ENCODE assay signal across 26 cellular contexts in the genomic region with DNA sequence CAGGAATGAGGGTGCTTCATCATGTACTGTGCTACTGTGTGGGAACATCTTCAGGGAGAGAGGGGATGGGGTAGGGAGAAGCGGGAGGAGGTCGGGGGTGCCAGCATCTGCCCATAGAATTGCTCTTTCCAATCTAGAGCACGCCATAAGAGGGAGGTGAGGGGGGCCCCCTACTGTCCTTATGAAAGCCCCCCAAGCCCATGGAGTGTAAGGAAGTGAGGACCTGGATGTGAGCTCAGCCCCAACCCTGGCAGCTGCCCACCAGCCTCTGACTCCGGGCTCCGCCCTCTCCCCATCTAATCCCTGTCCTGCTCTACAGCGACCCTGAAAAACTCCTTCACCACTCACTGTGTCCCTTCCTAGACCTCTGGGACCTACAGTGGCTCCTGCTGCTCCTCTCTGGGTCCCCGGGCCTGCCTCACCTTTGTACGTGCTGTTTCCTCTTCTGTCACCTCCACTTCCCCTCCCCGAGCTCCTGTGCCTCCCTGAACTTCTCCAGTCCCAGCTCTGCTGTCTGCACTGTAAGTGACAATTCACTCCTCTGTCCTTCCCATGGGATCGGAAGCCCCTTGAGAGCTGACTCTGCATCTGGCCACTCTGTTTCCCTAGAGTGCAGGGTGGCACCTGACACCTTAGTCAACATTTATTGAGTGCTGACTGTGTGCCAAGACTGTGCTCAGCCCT.
DNase-seq lines count a peak whose midpoint lies in the region; FAIRE-seq and TF ChIP-seq lines count a peak whose summit lies in the region.
"Had no signal": no experiment of that assay in that cellular context is flagged by ENCODE, and none has a peak within 500 bp of the region (broad histone marks: within the 10 kb centered on the region; RNA-seq: fewer than 3 reads in every experiment).

No MANE protein-coding gene starts in this region.

- H3K9ac ChIP-seq in astrocyte (ENCODE audit: low read length), result no peak overlapping the region

- H3K4me1 Mint-ChIP-seq in astrocyte (ENCODE audit: low read depth, unreplicated experiment) (no peaks in the 10 kb centered on the region), neural crest cell (peaks cover 35% of the 10 kb centered on the region)
- H3K4me1 Mint-ChIP-seq: activated CD4-positive, alpha-beta memory T cell treated with anti-CD3 and anti-CD28 coated beads, Interleukin-2, amount 10 ng/mL, durations not matched to agents 7 days and 5 days; naive B cell had no signal

- H2AFZ ChIP-seq in astrocyte (ENCODE audit: low read depth, low read length), result no peak overlapping the region

- H3K9me3 Mint-ChIP-seq in astrocyte (ENCODE audit: unreplicated experiment) (no peaks in the 10 kb centered on the region), neural crest cell (no peaks in the 10 kb centered on the region)
- H3K9me3 Mint-ChIP-seq: activated CD4-positive, alpha-beta memory T cell treated with anti-CD3 and anti-CD28 coated beads, Interleukin-2, amount 10 ng/mL, durations not matched to agents 7 days and 5 days; brain; naive B cell had no signal

- peaks cover 47% of the 10 kb centered on the region for H3K27me3 Mint-ChIP-seq in astrocyte (ENCODE audit: low read depth, unreplicated experiment)
- peaks cover 21% of the 10 kb centered on the region for H3K27me3 Mint-ChIP-seq in neural crest cell (ENCODE audit: low read depth)

- DNase-seq in DMS153 treated with DMSO at 0.1 percent for 48 hours (lab: John Stamatoyannopoulos, UW; ENCODE audit: unreplicated experiment) (peak; percentile 38), NCI-H1092 treated with DMSO at 0.1 percent for 48 hours (lab: John Stamatoyannopoulos, UW) (peak; percentile 64), astrocyte (ENCODE audit: low read depth) (no peak), neural crest cell (ENCODE audit: low read depth, low spot score) (no peak), SK-N-DZ (ENCODE audit: low spot score) (no peak), NCI-H748 treated with DMSO at 0.1 percent for 48 hours (lab: John Stamatoyannopoulos, UW) (no peak), NCI-H2227 (lab: John Stamatoyannopoulos, UW; ENCODE audit: unreplicated experiment) (no peak)
- DNase-seq: activated CD4-positive, CD25-positive, alpha-beta regulatory T cell treated with anti-CD3 and anti-CD28 coated beads, Interleukin-2, amount 50 U/mL, for 72 hours; activated T-cell treated with anti-CD3 and anti-CD28 coated beads, Interleukin-2, amount 50 U/mL, for 1 hour; Calu3; effector CD4-positive, alpha-beta T cell; H7; heart right ventricle; left cardiac atrium; naive B cell; NCI-H1930; right cardiac atrium; stimulated activated CD4-positive, alpha-beta T cell treated with anti-CD3 and anti-CD28 coated beads, Interleukin-4, amount 100 ng/mL, for 4 hours; stimulated activated naive CD4-positive, alpha-beta T cell; thyroid gland had no signal

- H3K4me3 Mint-ChIP-seq in astrocyte (ENCODE audit: unreplicated experiment) (no peak overlapping the region), neural crest cell (no peak overlapping the region)
- H3K4me3 Mint-ChIP-seq: activated CD4-positive, alpha-beta memory T cell treated with anti-CD3 and anti-CD28 coated beads, Interleukin-2, amount 10 ng/mL, durations not matched to agents 7 days and 5 days; brain; naive B cell had no signal

- no peak overlapping the region for H3K4me3 ChIP-seq in astrocyte (ENCODE audit: insufficient read depth, low read depth, low read length)
- H3K4me3 ChIP-seq: heart right ventricle, pancreas, thyroid gland had no signal

- H3K79me2 ChIP-seq in astrocyte (ENCODE audit: insufficient read depth, low read length), result no peaks in the 10 kb centered on the region

- H3K27ac Mint-ChIP-seq in astrocyte (ENCODE audit: unreplicated experiment), result peak overlapping the region; percentile 63
- peak overlapping the region; percentile 51 for H3K27ac Mint-ChIP-seq in neural crest cell (ENCODE audit: unreplicated experiment)
- H3K27ac Mint-ChIP-seq: activated CD4-positive, alpha-beta memory T cell treated with anti-CD3 and anti-CD28 coated beads, Interleukin-2, amount 10 ng/mL, durations not matched to agents 7 days and 5 days; naive B cell had no signal

- no peaks in the 10 kb centered on the region for H4K20me1 ChIP-seq in astrocyte (ENCODE audit: insufficient read depth, low read length)

- H3K36me3 Mint-ChIP-seq in astrocyte (ENCODE audit: low read depth, unreplicated experiment), result no peaks in the 10 kb centered on the region
- H3K36me3 Mint-ChIP-seq in neural crest cell (ENCODE audit: low read depth), result no peaks in the 10 kb centered on the region
- H3K36me3 Mint-ChIP-seq: brain, naive B cell had no signal

- H3K27me3 ChIP-seq in astrocyte (ENCODE audit: insufficient read depth, low read length), result no peaks in the 10 kb centered on the region
- H3K27me3 ChIP-seq: pancreas, thyroid gland had no signal

- H3K4me2 ChIP-seq in astrocyte (ENCODE audit: low read length), result no peak overlapping the region

- no peaks in the 10 kb centered on the region for H3K9me3 ChIP-seq in astrocyte (ENCODE audit: insufficient read depth, low read depth, low read length)
- H3K9me3 ChIP-seq: heart right ventricle, pancreas, thyroid gland had no signal

- TF ChIP-seq CTCF in astrocyte (IDR thresholded peaks at IDR 0.05; ENCODE audit: insufficient read depth, low read depth, low read length) (no peak), neural crest cell (conservative IDR thresholded peaks at IDR 0.05) (no peak)

- FAIRE-seq in astrocyte (lab: Jason Lieb, UNC), result no peak
- FAIRE-seq: GM12891, pancreas, TTC549 had no signal

- H3K27ac ChIP-seq in astrocyte (ENCODE audit: low read depth, low read length), result no peak overlapping the region
- H3K27ac ChIP-seq: C4-2B, heart right ventricle, pancreas, thyroid gland had no signal

- no peaks in the 10 kb centered on the region for H3K36me3 ChIP-seq in astrocyte (ENCODE audit: insufficient read depth, low read length)
- H3K36me3 ChIP-seq: heart right ventricle, pancreas, thyroid gland had no signal

- no peaks in the 10 kb centered on the region for H3K4me1 ChIP-seq in astrocyte (ENCODE audit: insufficient read depth, low read length)
- H3K4me1 ChIP-seq: pancreas, thyroid gland had no signal

Comparison
In these comparisons a context has a peak if more than half of its experiments do, and no peak if none do; other contexts are left out.
1. DNase-seq: peak in DMS153 treated with DMSO at 0.1 percent for 48 hours (single experiment) and NCI-H1092 treated with DMSO at 0.1 percent for 48 hours (single experiment); none in astrocyte (single experiment), neural crest cell (single experiment), SK-N-DZ (single experiment), NCI-H748 treated with DMSO at 0.1 percent for 48 hours (single experiment) and NCI-H2227 (single experiment).